26 cellular contexts compared by ENCODE assay signal in genomic region chr3:37645801-37646380, GRCh38.
DNase-seq lines count a peak whose midpoint lies in the region; ATAC-seq and TF ChIP-seq lines count a peak whose summit lies in the region.
"Had no signal": no experiment of that assay in that cellular context is flagged by ENCODE, and none has a peak within 500 bp of the region (broad histone marks: within the 10 kb centered on the region; RNA-seq: fewer than 3 reads in every experiment).

No MANE protein-coding gene starts in this region.

- no peak overlapping the region for H3K27ac Mint-ChIP-seq in glutamatergic neuron (ENCODE audit: unreplicated experiment)
- H3K27ac Mint-ChIP-seq: activated naive CD4-positive, alpha-beta T cell treated with anti-CD3 and anti-CD28 coated beads, Interleukin-2, amount 50 U/mL, for 24 hours; activated T-helper 17 cell treated with anti-CD3 and anti-CD28 coated beads, Interleukin-2, amount 50 U/mL, for 72 hours; memory B cell; T-helper 2 cell treated with Interferon-gamma antibody and Interleukin-4, amounts not matched to agents 5 μg/mL and 100 μg/mL, for 36 hours had no signal

- intact Hi-C loops in ascending aorta (cut with DNase I): no loop called here
- intact Hi-C loops in right cardiac atrium (cut with DNase I): no loop called here
- intact Hi-C loops in spleen (cut with DNase I; ENCODE audit: low total_unique reads): no loop called here

- no peaks in the 10 kb centered on the region for H3K4me1 Mint-ChIP-seq in glutamatergic neuron (ENCODE audit: low read depth, unreplicated experiment)
- H3K4me1 Mint-ChIP-seq: activated naive CD4-positive, alpha-beta T cell treated with anti-CD3 and anti-CD28 coated beads, Interleukin-2, amount 50 U/mL, for 24 hours; activated T-helper 17 cell treated with anti-CD3 and anti-CD28 coated beads, Interleukin-2, amount 50 U/mL, for 72 hours; CD14-positive monocyte; memory B cell had no signal

- no peaks in the 10 kb centered on the region for H3K27me3 ChIP-seq in ascending aorta
- no peaks in the 10 kb centered on the region for H3K27me3 ChIP-seq in right cardiac atrium (ENCODE audit: control insufficient read depth, insufficient read depth)
- no peaks in the 10 kb centered on the region for H3K27me3 ChIP-seq in spleen (replicated peaks in 1 of 7)
- H3K27me3 ChIP-seq: tibial nerve had no signal

- H3K4me3 ChIP-seq in ascending aorta: no peak overlapping the region
- H3K4me3 ChIP-seq in epithelial cell of esophagus (ENCODE audit: low read length): no peak overlapping the region
- H3K4me3 ChIP-seq in right cardiac atrium (ENCODE audit: low read length): no peak overlapping the region
- H3K4me3 ChIP-seq in spleen: no peak overlapping the region
- H3K4me3 ChIP-seq: tibial nerve had no signal

- TF ChIP-seq POLR2A in spleen (IDR thresholded peaks at IDR 0.05): no peak

- ATAC-seq in right cardiac atrium (peak; percentile 79), GM21367 (IDR thresholded peaks at IDR 0.05; ENCODE audit: unreplicated experiment) (no peak)
- ATAC-seq: activated T-helper 17 cell treated with anti-CD3 and anti-CD28 coated beads, Interleukin-2, amount 50 U/mL, for 72 hours; SK-N-SH treated with all-trans-retinoic acid at 6 μM for 48 hours had no signal

- no peak overlapping the region for H3K4me3 Mint-ChIP-seq in glutamatergic neuron (ENCODE audit: unreplicated experiment)
- H3K4me3 Mint-ChIP-seq: activated naive CD4-positive, alpha-beta T cell treated with anti-CD3 and anti-CD28 coated beads, Interleukin-2, amount 50 U/mL, for 24 hours; activated T-helper 17 cell treated with anti-CD3 and anti-CD28 coated beads, Interleukin-2, amount 50 U/mL, for 72 hours; CD14-positive monocyte; memory B cell; T-helper 2 cell treated with Interferon-gamma antibody and Interleukin-4, amounts not matched to agents 5 μg/mL and 100 μg/mL, for 36 hours had no signal

- H3K27ac ChIP-seq in ascending aorta (peak overlapping the region; percentile 84 to 86), right cardiac atrium (ENCODE audit: low read length) (peak overlapping the region; percentile 80), spleen (peak overlapping the region; percentile 49 to 76 (median 68))
- H3K27ac ChIP-seq: RWPE1, tibial nerve, WERI-Rb-1 had no signal

- peaks cover 7 to 38% of the 10 kb centered on the region in 2 donors for H3K4me1 ChIP-seq in ascending aorta
- peaks cover 6% of the 10 kb centered on the region for H3K4me1 ChIP-seq in right cardiac atrium (ENCODE audit: control insufficient read depth, insufficient read depth, low read length)
- peaks cover 7 to 34% (median 19%) of the 10 kb centered on the region in 6 donors for H3K4me1 ChIP-seq in spleen
- H3K4me1 ChIP-seq: tibial nerve had no signal

- H3K9me3 ChIP-seq in ascending aorta: peaks cover 0 to 7% of the 10 kb centered on the region in 2 donors
- H3K9me3 ChIP-seq in right cardiac atrium (ENCODE audit: control insufficient read depth, low read length): no peaks in the 10 kb centered on the region
- peaks cover 0 to 13% (median 10%) of the 10 kb centered on the region in 8 donors for H3K9me3 ChIP-seq in spleen

- no peaks in the 10 kb centered on the region for H3K27me3 Mint-ChIP-seq in glutamatergic neuron (ENCODE audit: unreplicated experiment)
- H3K27me3 Mint-ChIP-seq: activated naive CD4-positive, alpha-beta T cell treated with anti-CD3 and anti-CD28 coated beads, Interleukin-2, amount 50 U/mL, for 24 hours had no signal

- no peaks in the 10 kb centered on the region for H3K36me3 ChIP-seq in ascending aorta
- H3K36me3 ChIP-seq in spleen: peaks cover 0 to 9% (median 0%) of the 10 kb centered on the region in 6 donors
- H3K36me3 ChIP-seq: WERI-Rb-1 had no signal

- no peak for TF ChIP-seq CTCF in ascending aorta (IDR thresholded peaks at IDR 0.05)
- no peak for TF ChIP-seq CTCF in epithelial cell of esophagus (IDR thresholded peaks at IDR 0.05; ENCODE audit: insufficient read depth, low read depth, low read length, missing control alignments)
- no peak for TF ChIP-seq CTCF in spleen (IDR thresholded peaks at IDR 0.05 in 8 of 11, conservative IDR thresholded peaks at IDR 0.05 in 3 of 11)
- no peak for TF ChIP-seq CTCF in glutamatergic neuron (IDR thresholded peaks at IDR 0.05; ENCODE audit: partially characterized antibody, unreplicated experiment)

- H3K9me3 Mint-ChIP-seq in glutamatergic neuron (ENCODE audit: unreplicated experiment): peaks cover 5% of the 10 kb centered on the region
- H3K9me3 Mint-ChIP-seq: activated naive CD4-positive, alpha-beta T cell treated with anti-CD3 and anti-CD28 coated beads, Interleukin-2, amount 50 U/mL, for 24 hours; T-helper 2 cell treated with Interferon-gamma antibody and Interleukin-4, amounts not matched to agents 5 μg/mL and 100 μg/mL, for 36 hours had no signal

- WGBS in right cardiac atrium: 33% methylated on average over 2 of the region's 2 CpGs
- 56 to 69% (median 61%) methylated on average over 2 of the region's 2 CpGs for WGBS in spleen, 5 donors

- H3K36me3 Mint-ChIP-seq in glutamatergic neuron (ENCODE audit: unreplicated experiment): peaks cover 6% of the 10 kb centered on the region
- H3K36me3 Mint-ChIP-seq: activated naive CD4-positive, alpha-beta T cell treated with anti-CD3 and anti-CD28 coated beads, Interleukin-2, amount 50 U/mL, for 24 hours; CD14-positive monocyte; memory B cell had no signal

- DNase-seq in ascending aorta (ENCODE audit: low spot score in 2 of 2): peak; percentile 53 to 93
- peak; percentile 15 for DNase-seq in epithelial cell of esophagus (ENCODE audit: low read depth)
- DNase-seq in right cardiac atrium: peak in 2 of 3 donors; percentile 50 to 66
- DNase-seq in spleen: no peak
- DNase-seq in glomerular visceral epithelial cell (ENCODE audit: extremely low spot score): no peak
- no peak for DNase-seq in glutamatergic neuron
- no peak for DNase-seq in kidney glomerular epithelial cell (lab: John Stamatoyannopoulos, UW)
- DNase-seq: activated CD4-positive, alpha-beta T cell treated with anti-CD3 and anti-CD28 coated beads, Interleukin-2, amount 50 U/mL, for 1 hour; cerebellar nuclear complex; effector CD8-positive, alpha-beta T cell; H7; kidney; NCI-H2029; NCI-H2227 treated with DMSO at 0.1 percent for 48 hours; NCI-H774; stimulated activated naive CD4-positive, alpha-beta T cell treated with Interleukin-2 at 50 U/mL for 16 hours; WERI-Rb-1 had no signal

Comparison
In these comparisons a context has a peak if more than half of its experiments do, and no peak if none do; other contexts are left out.
1. DNase-seq: peak in ascending aorta (2 of 2), epithelial cell of esophagus (single experiment) and right cardiac atrium (2 of 3); none in spleen (single experiment), glomerular visceral epithelial cell (single experiment), glutamatergic neuron (single experiment) and kidney glomerular epithelial cell (single experiment).
2. Peak in every context shown above with its lines, with median percentiles within 50 percentile points of each other: H3K27ac ChIP-seq.